Comparison of ENCODE assay signal across 8 cellular contexts in genomic region chr10:27360581-27361172, GRCh38.
A peak's percentile ranks its signal among the peaks of the same experiment; 100 is the strongest.
DNase-seq lines count a peak whose midpoint lies in the region; ATAC-seq and TF ChIP-seq lines count a peak whose summit lies in the region.

No MANE protein-coding gene starts in this region.

- TF ChIP-seq POLR2A in erythroblast (IDR thresholded peaks at IDR 0.05; ENCODE audit: low read length) = no peak

- peak; percentile 83 for DNase-seq in Calu3
- peak; percentile 55 for DNase-seq in HK-2 (ENCODE audit: unreplicated experiment)
- peak; percentile 53 for DNase-seq in NOMO-1 treated with dmso at 0.1 percent for 144 hours (lab: John Stamatoyannopoulos, UW; ENCODE audit: unreplicated experiment)
- peak; percentile 71 for DNase-seq in activated CD8-positive, alpha-beta memory T cell treated with anti-CD3 and anti-CD28 coated beads, Interleukin-2, amount 50 U/mL, for 24 hours (ENCODE audit: extremely low read depth)
- DNase-seq in erythroblast (lab: John Stamatoyannopoulos, UW) = peak; percentile 81 to 87
- peak; percentile 66 to 90 (median 82) for DNase-seq in naive thymus-derived CD8-positive, alpha-beta T cell
- peak; percentile 77 to 89 for DNase-seq in stimulated activated effector memory CD8-positive, alpha-beta T cell treated with anti-CD3 and anti-CD28 coated beads, Interleukin-12 subunit alpha, Interleukin-12 subunit beta, amount 100 ng/mL, for 72 hours (ENCODE audit: low spot score in 2 of 2)

- H3K36me3 Mint-ChIP-seq in Calu3 (ENCODE audit: insufficient read depth, unreplicated experiment) = no peaks in the 10 kb centered on the region
- no peaks in the 10 kb centered on the region for H3K36me3 Mint-ChIP-seq in naive thymus-derived CD8-positive, alpha-beta T cell
- H3K36me3 Mint-ChIP-seq in stimulated activated effector memory CD8-positive, alpha-beta T cell treated with anti-CD3 and anti-CD28 coated beads, Interleukin-12 subunit alpha, Interleukin-12 subunit beta, amount 100 ng/mL, for 72 hours = no peaks in the 10 kb centered on the region

- H3K4me3 Mint-ChIP-seq in Calu3 (ENCODE audit: low read depth, unreplicated experiment) = no peak overlapping the region
- H3K4me3 Mint-ChIP-seq in naive thymus-derived CD8-positive, alpha-beta T cell = no peak overlapping the region
- no peak overlapping the region for H3K4me3 Mint-ChIP-seq in stimulated activated effector memory CD8-positive, alpha-beta T cell treated with anti-CD3 and anti-CD28 coated beads, Interleukin-12 subunit alpha, Interleukin-12 subunit beta, amount 100 ng/mL, for 72 hours

- no peak overlapping the region for H3K27ac Mint-ChIP-seq in Calu3 (ENCODE audit: unreplicated experiment)
- H3K27ac Mint-ChIP-seq in naive thymus-derived CD8-positive, alpha-beta T cell = no peak overlapping the region
- no peak overlapping the region for H3K27ac Mint-ChIP-seq in stimulated activated effector memory CD8-positive, alpha-beta T cell treated with anti-CD3 and anti-CD28 coated beads, Interleukin-12 subunit alpha, Interleukin-12 subunit beta, amount 100 ng/mL, for 72 hours

- intact Hi-C loops in Calu3 (cut with micrococcal nuclease; ENCODE audit: unreplicated experiment) = loop anchor here (2.0 kb wide), 1 partner anchor 136 kb away; no protein-coding TSS in a partner anchor

- CTCF ChIA-PET in Calu3 (lab: Charles Lee) = interaction anchor here (1.5 kb wide), 1 partner anchor 137 kb away, joined by 8 read pairs; no protein-coding TSS in a partner anchor

- no peaks in the 10 kb centered on the region for H3K27me3 Mint-ChIP-seq in Calu3 (ENCODE audit: unreplicated experiment)
- no peaks in the 10 kb centered on the region for H3K27me3 Mint-ChIP-seq in naive thymus-derived CD8-positive, alpha-beta T cell

- POLR2A ChIA-PET in naive thymus-derived CD8-positive, alpha-beta T cell (lab: Charles Lee) = interaction anchor here (0.6 kb wide), 1 partner anchor 204 kb away, joined by 6 read pairs; no protein-coding TSS in a partner anchor

- no peaks in the 10 kb centered on the region for H3K4me1 Mint-ChIP-seq in Calu3 (ENCODE audit: low read depth, unreplicated experiment)
- peaks cover 0 to 2% (median 0%) of the 10 kb centered on the region in 4 donors for H3K4me1 Mint-ChIP-seq in naive thymus-derived CD8-positive, alpha-beta T cell
- no peaks in the 10 kb centered on the region for H3K4me1 Mint-ChIP-seq in stimulated activated effector memory CD8-positive, alpha-beta T cell treated with anti-CD3 and anti-CD28 coated beads, Interleukin-12 subunit alpha, Interleukin-12 subunit beta, amount 100 ng/mL, for 72 hours

- BruUV-seq in Calu3 (replicated peaks; lab: Mats Ljungman, UMichigan) = no TSS peak

- H3K9me3 Mint-ChIP-seq in Calu3 (ENCODE audit: low read depth, unreplicated experiment) = peaks cover 2% of the 10 kb centered on the region
- no peaks in the 10 kb centered on the region for H3K9me3 Mint-ChIP-seq in naive thymus-derived CD8-positive, alpha-beta T cell
- no peaks in the 10 kb centered on the region for H3K9me3 Mint-ChIP-seq in stimulated activated effector memory CD8-positive, alpha-beta T cell treated with anti-CD3 and anti-CD28 coated beads, Interleukin-12 subunit alpha, Interleukin-12 subunit beta, amount 100 ng/mL, for 72 hours

- peak; percentile 76 for TF ChIP-seq CTCF in Calu3 (IDR thresholded peaks at IDR 0.05; ENCODE audit: unreplicated experiment)

- peak; percentile 96 for ATAC-seq in GM19468 (IDR thresholded peaks at IDR 0.05; ENCODE audit: extremely low read depth, unreplicated experiment)
- peak; percentile 97 to 100 for ATAC-seq in naive thymus-derived CD8-positive, alpha-beta T cell
- peak; percentile 88 for ATAC-seq in stimulated activated effector memory CD8-positive, alpha-beta T cell treated with anti-CD3 and anti-CD28 coated beads, Interleukin-12 subunit alpha, Interleukin-12 subunit beta, amount 100 ng/mL, for 72 hours

Comparison
In these comparisons a context has a peak if more than half of its experiments do, and no peak if none do; other contexts are left out.
1. Peak in every context shown above with its lines: DNase-seq and ATAC-seq.